13 cellular contexts compared by ENCODE assay signal in the genomic region with DNA sequence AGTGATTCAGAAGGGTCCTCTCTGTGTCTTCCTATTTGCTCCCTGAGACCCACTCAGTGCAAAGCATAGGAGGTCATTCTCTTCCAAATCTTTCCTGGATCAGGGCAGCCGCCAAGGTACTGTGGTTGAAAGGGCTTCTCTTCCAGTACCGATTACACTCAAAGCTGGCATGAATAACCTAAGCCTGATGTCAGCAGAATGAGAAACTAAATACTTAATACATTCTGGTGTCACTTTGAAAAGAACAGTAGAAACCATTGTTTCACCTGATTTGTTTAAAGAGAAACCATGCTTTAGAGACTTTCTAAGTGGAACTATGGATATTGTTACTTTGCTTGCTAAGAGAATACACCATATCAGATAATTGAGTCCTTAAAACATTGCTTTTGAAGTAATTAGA. TPM values are rescaled to one million over a fixed set of nuclear protein-coding genes. Genes with fewer than 3 reads are reported as not detected.
DNase-seq lines count a peak whose midpoint lies in the region; ATAC-seq lines count a peak whose summit lies in the region.
"Had no signal": no experiment of that assay in that cellular context is flagged by ENCODE, and none has a peak within 500 bp of the region (broad histone marks: within the 10 kb centered on the region; RNA-seq: fewer than 3 reads in every experiment).

No MANE protein-coding gene starts in this region.

- ATAC-seq in HG02623 (IDR thresholded peaks at IDR 0.05; ENCODE audit: unreplicated experiment): no peak

- no peaks in the 10 kb centered on the region; the same call in 1 of the 2 replicates for H3K36me3 ChIP-seq in MG63
- peaks cover 16% of the 10 kb centered on the region for H3K36me3 ChIP-seq in muscle layer of colon (ENCODE audit: insufficient read depth, low read length)
- H3K36me3 ChIP-seq in effector memory CD4-positive, alpha-beta T cell (ENCODE audit: control insufficient read depth, insufficient read depth, low read length): no peaks in the 10 kb centered on the region

- DNase-seq in AG08396 (ENCODE audit: low spot score): peak; percentile 39
- peak; percentile 49 for DNase-seq in MG63
- DNase-seq in caudate nucleus (lab: John Stamatoyannopoulos, UW): peak in 1 of 61 donors; percentile 2
- DNase-seq in effector memory CD4-positive, alpha-beta T cell: no peak
- DNase-seq in NCI-H1436 treated with DMSO at 0.1 percent for 48 hours (lab: John Stamatoyannopoulos, UW): no peak
- DNase-seq in NCI-H1092 treated with DMSO at 0.1 percent for 48 hours (lab: John Stamatoyannopoulos, UW): no peak
- DNase-seq: effector CD8-positive, alpha-beta T cell; NCI-H2029; nephron progenitor cell; RPMI8226; stomach had no signal

- H3K4me3 ChIP-seq in MG63: no peak overlapping the region
- no peak overlapping the region for H3K4me3 ChIP-seq in muscle layer of colon (ENCODE audit: low read depth in 1 of 2, low read length in 2 of 2)
- H3K4me3 ChIP-seq in effector memory CD4-positive, alpha-beta T cell (ENCODE audit: insufficient read depth, low read depth, low read length, poor library complexity, severe bottlenecking): no peak overlapping the region
- H3K4me3 ChIP-seq: stomach had no signal

- no peak overlapping the region for H3K9ac ChIP-seq in muscle layer of colon (ENCODE audit: low read length)

- peak overlapping the region; percentile 97 for H3K27ac ChIP-seq in caudate nucleus (ENCODE audit: low read depth, low read length)
- peak overlapping the region; percentile 58 for H3K27ac ChIP-seq in muscle layer of colon (ENCODE audit: low read depth, low read length)
- H3K27ac ChIP-seq in effector memory CD4-positive, alpha-beta T cell (ENCODE audit: insufficient read depth, low read length, poor library complexity, severe bottlenecking): no peak overlapping the region

- peaks cover 39% of the 10 kb centered on the region for H3K4me1 ChIP-seq in muscle layer of colon (ENCODE audit: insufficient read depth, low read length)
- H3K4me1 ChIP-seq in effector memory CD4-positive, alpha-beta T cell (ENCODE audit: control insufficient read depth, insufficient read depth, low read length, poor library complexity, severe bottlenecking): no peaks in the 10 kb centered on the region

- H3K9me3 ChIP-seq in MG63: no peaks in the 10 kb centered on the region
- H3K9me3 ChIP-seq in muscle layer of colon (ENCODE audit: low read length): no peaks in the 10 kb centered on the region
- no peaks in the 10 kb centered on the region for H3K9me3 ChIP-seq in effector memory CD4-positive, alpha-beta T cell (ENCODE audit: control insufficient read depth, low read length)
- H3K9me3 ChIP-seq: stomach had no signal

- H3K27me3 ChIP-seq in MG63 (no peaks in the 10 kb centered on the region), muscle layer of colon (ENCODE audit: control insufficient read depth in 1 of 2, insufficient read depth in 2 of 2, low read length in 2 of 2) (no peaks in the 10 kb centered on the region)
- no peaks in the 10 kb centered on the region for H3K27me3 ChIP-seq in effector memory CD4-positive, alpha-beta T cell (replicated peaks; ENCODE audit: control insufficient read depth, insufficient read depth, low read length, poor library complexity, severe bottlenecking)
- H3K27me3 ChIP-seq: stomach had no signal

RNA-seq across cellular contexts. Expression of a gene that starts 50.2 kb away (rescaled TPM):
- total RNA-seq in MG63 (2014; rRNA removed; shearing (Covaris generic); ENCODE audit: low replicate concordance): 106 and 142 TPM in 2 replicates

RNA-seq across cellular contexts. Expression of a gene that starts 50.8 kb away (rescaled TPM):
- total RNA-seq in MG63 (2014; rRNA removed; shearing (Covaris generic); ENCODE audit: low replicate concordance): 25.7 and 34.8 TPM in 2 replicates

Comparison
In these comparisons a context has a peak if more than half of its experiments do, and no peak if none do; other contexts are left out.
1. DNase-seq: peak in AG08396 (single experiment) and MG63 (single experiment); none in effector memory CD4-positive, alpha-beta T cell (0 of 3), NCI-H1436 treated with DMSO at 0.1 percent for 48 hours (single experiment) and NCI-H1092 treated with DMSO at 0.1 percent for 48 hours (single experiment).